Comparison of ENCODE assay signal across 18 cellular contexts in genomic region chr16:2748757-2749455, GRCh38. TPM values are rescaled to one million over a fixed set of nuclear protein-coding genes. Genes with fewer than 3 reads are reported as not detected.
DNase-seq lines count a peak whose midpoint lies in the region; ATAC-seq and TF ChIP-seq lines count a peak whose summit lies in the region.
"Had no signal": no experiment of that assay in that cellular context is flagged by ENCODE, and none has a peak within 500 bp of the region (broad histone marks: within the 10 kb centered on the region; RNA-seq: fewer than 3 reads in every experiment).

No MANE protein-coding gene starts in this region.

- no peaks in the 10 kb centered on the region for H3K9me2 ChIP-seq in GM23338 (ENCODE audit: insufficient read depth)

- peaks cover 1% of the 10 kb centered on the region for H4K20me1 ChIP-seq in GM23338 (replicated peaks; ENCODE audit: insufficient read depth)

- peaks cover 26% of the 10 kb centered on the region for H3K79me2 ChIP-seq in GM23338 (replicated peaks; ENCODE audit: insufficient read depth)

- H3F3A ChIP-seq in GM23338 (replicated peaks; ENCODE audit: low read depth), result peaks cover 23% of the 10 kb centered on the region

- no peaks in the 10 kb centered on the region for H3K27me3 ChIP-seq in body of pancreas
- no peaks in the 10 kb centered on the region for H3K27me3 ChIP-seq in spleen (replicated peaks in 1 of 7)
- H3K27me3 ChIP-seq in GM23338 (ENCODE audit: insufficient read depth), result no peaks in the 10 kb centered on the region
- H3K27me3 ChIP-seq: SJCRH30 had no signal

- H3K27ac ChIP-seq in body of pancreas (peak overlapping the region in 3 of 4 donors; percentile 28 to 45 (median 39)), spleen (no peak overlapping the region), GM23338 (ENCODE audit: low read depth) (no peak overlapping the region)
- H3K27ac ChIP-seq: KMS-11, SJCRH30 had no signal

- peaks cover 21% of the 10 kb centered on the region for H3K4me1 ChIP-seq in body of pancreas
- peaks cover 4 to 24% (median 17%) of the 10 kb centered on the region in 6 donors for H3K4me1 ChIP-seq in spleen
- H3K4me1 ChIP-seq in GM23338 (ENCODE audit: insufficient read depth), result peaks cover 13% of the 10 kb centered on the region
- H3K4me1 ChIP-seq: SJCRH30 had no signal

- no peak overlapping the region for H3K4me2 ChIP-seq in GM23338
- H3K4me2 ChIP-seq: KMS-11 had no signal

- H3K27ac Mint-ChIP-seq in GM23338, result no peak overlapping the region
- H3K27ac Mint-ChIP-seq: HFFc6 had no signal

- 32 to 52% methylated on average over 6 of the region's 7 CpGs for WGBS in body of pancreas, 2 donors
- 81 to 92% (median 87%) methylated on average over 5 to 7 of the region's 7 CpGs for WGBS in spleen, 5 donors

- DNase-seq in NCI-H2107 treated with DMSO at 0.1 percent for 48 hours (lab: John Stamatoyannopoulos, UW; ENCODE audit: unreplicated experiment) (peak; percentile 25), NCI-H2107 (lab: John Stamatoyannopoulos, UW) (no peak), NCI-H2196 (lab: John Stamatoyannopoulos, UW; ENCODE audit: unreplicated experiment) (peak; percentile 91), body of pancreas (peak; percentile 57 to 82 (median 68)), spleen (peak; percentile 46), foreskin fibroblast (no peak), GM23338 (ENCODE audit: low spot score) (no peak), COR-L47 (lab: John Stamatoyannopoulos, UW) (no peak)
- DNase-seq: Calu3, GF-D8, HFFc6, NCI-H446 treated with DMSO at 0.1 percent for 48 hours, NCI-H82, SJCRH30, SW 1271 had no signal

- no peaks in the 10 kb centered on the region; the same call in 2 of the 3 replicates for H3K9me3 Mint-ChIP-seq in GM23338
- H3K9me3 Mint-ChIP-seq: HFFc6 had no signal

- H3K4me3 Mint-ChIP-seq in GM23338, result no peak overlapping the region
- H3K4me3 Mint-ChIP-seq: HFFc6 had no signal

- no peak overlapping the region for H3K4me3 ChIP-seq in body of pancreas
- H3K4me3 ChIP-seq in spleen, result no peak overlapping the region
- H3K4me3 ChIP-seq in foreskin fibroblast (ENCODE audit: low read depth in 1 of 2, low read length in 2 of 2), result no peak overlapping the region
- no peak overlapping the region for H3K4me3 ChIP-seq in GM23338
- H3K4me3 ChIP-seq: SJCRH30 had no signal

- no peaks in the 10 kb centered on the region for H3K36me3 ChIP-seq in body of pancreas (replicated peaks in 1 of 2; ENCODE audit: insufficient read depth in 1 of 2, low read depth in 2 of 2)
- H3K36me3 ChIP-seq in spleen, result no peaks in the 10 kb centered on the region
- H3K36me3 ChIP-seq in GM23338 (ENCODE audit: insufficient read depth), result no peaks in the 10 kb centered on the region

- H3K9me3 ChIP-seq in body of pancreas (no peaks in the 10 kb centered on the region), spleen (no peaks in the 10 kb centered on the region)
- H3K9me3 ChIP-seq: SJCRH30 had no signal

- no peak for TF ChIP-seq POLR2A in body of pancreas (IDR thresholded peaks at IDR 0.05)
- no peak for TF ChIP-seq POLR2A in spleen (IDR thresholded peaks at IDR 0.05)

- no peak overlapping the region for H2AFZ ChIP-seq in GM23338

- H3K27me3 Mint-ChIP-seq in GM23338 (ENCODE audit: insufficient read depth, low read depth, poor library complexity), result peaks cover 9% of the 10 kb centered on the region

- intact Hi-C loops in body of pancreas (cut with DNase I), result no loop called here
- intact Hi-C loops in spleen (cut with DNase I; ENCODE audit: low total_unique reads), result no loop called here

- peaks cover 12% of the 10 kb centered on the region for H3K4me1 Mint-ChIP-seq in GM23338

- ATAC-seq in body of pancreas (no peak), GM23338 (no peak)

- TF ChIP-seq CTCF in body of pancreas (IDR thresholded peaks at IDR 0.05), result no peak
- TF ChIP-seq CTCF in spleen (IDR thresholded peaks at IDR 0.05 in 8 of 11, conservative IDR thresholded peaks at IDR 0.05 in 3 of 11), result no peak
- no peak for TF ChIP-seq CTCF in foreskin fibroblast (IDR thresholded peaks at IDR 0.05; ENCODE audit: low read depth, low read length)
- TF ChIP-seq CTCF in GM23338 (conservative IDR thresholded peaks at IDR 0.05; ENCODE audit: low read depth in 2 of 2), result no peak

- peaks cover 19% of the 10 kb centered on the region for H3K36me3 Mint-ChIP-seq in GM23338 (ENCODE audit: low read depth)

TF ChIP-seq in GM23338, 12 proteins besides CTCF, POLR2A, EP300 and RAD21 (continues in another document):
- no peak for TF ChIP-seq EZH2phosphoT487 (IDR thresholded peaks at IDR 0.05; ENCODE audit: unreplicated experiment)
- TF ChIP-seq POLR2AphosphoS5 (IDR thresholded peaks at IDR 0.05; ENCODE audit: low read depth), result no peak
- TF ChIP-seq EZH2 (IDR thresholded peaks at IDR 0.05; ENCODE audit: low read depth, unreplicated experiment), result no peak
- TF ChIP-seq ZNF114 (CRISPR knock-in tag; IDR thresholded peaks at IDR 0.05), result no peak
- TF ChIP-seq, protein P1, sequence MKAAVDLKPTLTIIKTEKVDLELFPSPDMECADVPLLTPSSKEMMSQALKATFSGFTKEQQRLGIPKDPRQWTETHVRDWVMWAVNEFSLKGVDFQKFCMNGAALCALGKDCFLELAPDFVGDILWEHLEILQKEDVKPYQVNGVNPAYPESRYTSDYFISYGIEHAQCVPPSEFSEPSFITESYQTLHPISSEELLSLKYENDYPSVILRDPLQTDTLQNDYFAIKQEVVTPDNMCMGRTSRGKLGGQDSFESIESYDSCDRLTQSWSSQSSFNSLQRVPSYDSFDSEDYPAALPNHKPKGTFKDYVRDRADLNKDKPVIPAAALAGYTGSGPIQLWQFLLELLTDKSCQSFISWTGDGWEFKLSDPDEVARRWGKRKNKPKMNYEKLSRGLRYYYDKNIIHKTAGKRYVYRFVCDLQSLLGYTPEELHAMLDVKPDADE (IDR thresholded peaks at IDR 0.05), result no peak
- TF ChIP-seq CREB1 (CRISPR knock-in tag; IDR thresholded peaks at IDR 0.05; ENCODE audit: low read depth), result no peak
- no peak for TF ChIP-seq JUNB (IDR thresholded peaks at IDR 0.05; ENCODE audit: unreplicated experiment)

RNA-seq across cellular contexts. Expression of gene SRRM2, which starts 3.5 kb away (rescaled TPM):
- 1,000 to 10,000 TPM in 1 of 2 donors, 100 to 1,000 TPM in 1; 231 to 1,198 TPM for total RNA-seq in body of pancreas
- 100 to 1,000 TPM; 590 to 922 (median 875) TPM for total RNA-seq in spleen
- 1,000 to 10,000 TPM in 1 of 3 donors, 100 to 1,000 TPM in 2; 239 to 1,169 (median 672) TPM for polyA plus RNA-seq in spleen
- total RNA-seq in GM23338 (2014; rRNA removed; shearing (Covaris generic)), result 253 and 308 TPM in 2 replicates
- 893 and 928 TPM in 2 replicates for polyA plus RNA-seq in GM23338 (2016; fragmentation: Nextera tagmentation; extraction: Ambion mirVana)

RNA-seq across cellular contexts. Expression of gene ELOB, which starts 28.2 kb away (rescaled TPM):
- total RNA-seq in body of pancreas, result 100 to 1,000 TPM in 1 of 2 donors, 10 to 100 TPM in 1; 77.5 to 186 TPM
- total RNA-seq in spleen, result 100 to 1,000 TPM; 128 to 467 (median 134) TPM
- 100 to 1,000 TPM; 233 to 378 (median 247) TPM for polyA plus RNA-seq in spleen
- 278 and 696 TPM in 2 replicates for total RNA-seq in GM23338 (2014; rRNA removed; shearing (Covaris generic))
- 756 and 851 TPM in 2 replicates for polyA plus RNA-seq in GM23338 (2016; fragmentation: Nextera tagmentation; extraction: Ambion mirVana)

RNA-seq across cellular contexts. Expression of gene PRSS27, which starts 28.9 kb away (rescaled TPM):
- total RNA-seq in body of pancreas (1 to 10 TPM in 1 of 2 donors, not detected in 1; 2.1 TPM), spleen (1 to 10 TPM in 6 of 7 donors, under 1 TPM in 1; 0.84 to 2.1 (median 1.2) TPM)
- polyA plus RNA-seq in spleen (1 to 10 TPM; 1.2 to 1.5 (median 1.2) TPM), GM23338 (2016; fragmentation: Nextera tagmentation; extraction: Ambion mirVana) (0.73 and 1.1 TPM in 2 replicates)
- total RNA-seq in GM23338 (2014; rRNA removed; shearing (Covaris generic)), result 0.85 and 1.6 TPM in 2 replicates

RNA-seq across cellular contexts. Expression of gene PRSS33, which starts 38.5 kb away (rescaled TPM):
- total RNA-seq in body of pancreas (not detected), spleen (under 1 TPM in 2 of 7 donors, not detected in 5; 0.32 to 0.67 TPM)
- polyA plus RNA-seq in spleen (under 1 TPM in 1 of 3 donors, not detected in 2; 0.03 TPM), GM23338 (2016; fragmentation: Nextera tagmentation; extraction: Ambion mirVana) (0.24 TPM in 2 replicates)
- total RNA-seq in GM23338 (2014; rRNA removed; shearing (Covaris generic)), result 0.47 and 1.4 TPM in 2 replicates
- total RNA-seq: HFFc6, MCF 10A, SJCRH30 had no signal

RNA-seq across cellular contexts. Expression of gene PRSS41, which starts 49.4 kb away (rescaled TPM):
- total RNA-seq in body of pancreas, result not detected
- not detected for total RNA-seq in spleen
- not detected for polyA plus RNA-seq in spleen
- total RNA-seq in GM23338 (2014; rRNA removed; shearing (Covaris generic)), result not detected in 2 replicates
- polyA plus RNA-seq in GM23338 (2016; fragmentation: Nextera tagmentation; extraction: Ambion mirVana), result not detected in 2 replicates
- total RNA-seq: Calu3, H4, HFFc6, MCF 10A, SJCRH30 had no signal

Comparison
In these comparisons a context has a peak if more than half of its experiments do, and no peak if none do; other contexts are left out.
1. DNase-seq: peak in NCI-H2107 treated with DMSO at 0.1 percent for 48 hours (single experiment), NCI-H2196 (single experiment), body of pancreas (4 of 4) and spleen (single experiment); none in NCI-H2107 (single experiment), foreskin fibroblast (0 of 2), GM23338 (single experiment) and COR-L47 (single experiment).
2. H3K27ac ChIP-seq: peak in body of pancreas (3 of 4); none in spleen (0 of 8) and GM23338 (single experiment).